Comparison of ENCODE assay signal across 8 cellular contexts in the genomic region with DNA sequence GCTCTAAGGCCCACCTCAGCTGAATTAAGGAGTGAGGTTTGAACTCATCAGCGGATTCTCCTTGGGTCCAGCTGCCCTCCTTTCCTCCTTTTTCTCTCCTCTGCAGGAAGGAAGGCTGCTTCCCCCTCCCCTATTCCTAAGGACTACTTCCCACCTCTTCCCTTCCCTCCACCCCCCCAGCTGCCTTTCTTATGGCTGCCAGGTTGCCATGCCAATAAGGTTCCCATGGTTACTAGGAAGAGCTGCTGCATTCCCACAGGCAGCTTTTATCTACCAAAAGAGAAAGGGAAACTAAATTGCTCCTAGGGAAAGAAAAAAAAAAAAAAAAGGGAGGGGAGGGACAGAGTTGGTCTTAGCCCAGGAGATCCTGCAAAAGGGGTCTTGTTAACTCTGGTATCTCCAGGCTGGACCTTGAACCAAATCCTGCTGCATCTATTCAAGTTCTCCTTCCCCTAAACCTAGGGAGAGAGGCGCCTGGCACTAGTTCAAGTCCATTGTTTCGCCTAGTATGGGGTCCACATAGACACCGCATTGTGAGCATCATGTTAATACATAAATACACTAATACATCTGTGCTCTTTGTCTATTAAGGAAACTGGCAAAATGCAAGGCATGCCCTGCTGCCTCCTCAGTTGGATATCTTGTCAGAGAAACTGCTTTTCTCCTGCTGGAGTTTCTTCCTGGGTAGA. TPM values are rescaled to one million over a fixed set of nuclear protein-coding genes. Genes with fewer than 3 reads are reported as not detected.
DNase-seq lines count a peak whose midpoint lies in the region; ATAC-seq and TF ChIP-seq lines count a peak whose summit lies in the region.

No MANE protein-coding gene starts in this region.

- no peaks in the 10 kb centered on the region for H3K9me3 Mint-ChIP-seq in glutamatergic neuron (ENCODE audit: unreplicated experiment)

- no peak overlapping the region for H3K27ac ChIP-seq in SJCRH30
- H3K27ac ChIP-seq in tibial artery = no peak overlapping the region

- TF ChIP-seq CTCF in glutamatergic neuron (IDR thresholded peaks at IDR 0.05; ENCODE audit: partially characterized antibody, unreplicated experiment) (no peak), tibial artery (IDR thresholded peaks at IDR 0.05) (no peak)

- H3K36me3 Mint-ChIP-seq in glutamatergic neuron (ENCODE audit: unreplicated experiment) = peaks cover 4% of the 10 kb centered on the region

- no peaks in the 10 kb centered on the region for H3K9me3 ChIP-seq in SJCRH30 (replicated peaks)
- no peaks in the 10 kb centered on the region for H3K9me3 ChIP-seq in tibial artery

- H3K4me3 ChIP-seq in SJCRH30 (no peak overlapping the region), tibial artery (no peak overlapping the region)

- H3K4me3 Mint-ChIP-seq in glutamatergic neuron (ENCODE audit: unreplicated experiment) = no peak overlapping the region

- H3K27me3 ChIP-seq in SJCRH30 = no peaks in the 10 kb centered on the region
- H3K27me3 ChIP-seq in tibial artery = no peaks in the 10 kb centered on the region

- no peak overlapping the region for H3K27ac Mint-ChIP-seq in glutamatergic neuron (ENCODE audit: unreplicated experiment)

- ATAC-seq in sciatic nerve = peak; percentile 86

- H3K4me1 ChIP-seq in SJCRH30 (no peaks in the 10 kb centered on the region), tibial artery (no peaks in the 10 kb centered on the region)

- H3K36me3 ChIP-seq in SJCRH30 (no peaks in the 10 kb centered on the region), tibial artery (no peaks in the 10 kb centered on the region)

- H3K4me1 Mint-ChIP-seq in glutamatergic neuron (ENCODE audit: low read depth, unreplicated experiment) = peaks cover 3% of the 10 kb centered on the region

- no peaks in the 10 kb centered on the region for H3K27me3 Mint-ChIP-seq in glutamatergic neuron (ENCODE audit: unreplicated experiment)

- intact Hi-C loops in sciatic nerve (cut with DNase I) = no loop called here
- intact Hi-C loops in tibial artery (cut with DNase I; ENCODE audit: low total_unique reads) = no loop called here

- DNase-seq in NCI-H2029 (lab: John Stamatoyannopoulos, UW) (peak; percentile 2), NCI-H2029 treated with DMSO at 0.1 percent for 48 hours (lab: John Stamatoyannopoulos, UW) (no peak), SJCRH30 (peak; percentile 29 to 45), glutamatergic neuron (peak; percentile 25), sciatic nerve (ENCODE audit: low spot score) (no peak), tibial artery (no peak), NCI-H187 (lab: John Stamatoyannopoulos, UW) (no peak)
- no peak for DNase-seq in activated CD4-positive, CD25-positive, alpha-beta regulatory T cell treated with anti-CD3 and anti-CD28 coated beads, Interleukin-2, amount 50 U/mL, for 72 hours

RNA-seq across cellular contexts. Expression of a gene that starts 21.2 kb away (rescaled TPM):
- total RNA-seq in SJCRH30 (2014; rRNA removed; shearing (Covaris generic)) = 0.65 and 1.4 TPM in 2 replicates
- 10.3 TPM for total RNA-seq in glutamatergic neuron (ENCODE audit: unreplicated experiment)
- total RNA-seq in sciatic nerve = 151 TPM

RNA-seq across cellular contexts. Expression of a gene that starts 52.0 kb away (rescaled TPM):
- total RNA-seq in SJCRH30 (2014; rRNA removed; shearing (Covaris generic)) = 81.7 and 85.0 TPM in 2 replicates
- total RNA-seq in glutamatergic neuron (ENCODE audit: unreplicated experiment) = 63.3 TPM
- 47.1 TPM for total RNA-seq in sciatic nerve

Comparison
In these comparisons a context has a peak if more than half of its experiments do, and no peak if none do; other contexts are left out.
1. DNase-seq: peak in NCI-H2029 (single experiment), SJCRH30 (2 of 2) and glutamatergic neuron (single experiment); none in NCI-H2029 treated with DMSO at 0.1 percent for 48 hours (single experiment), sciatic nerve (single experiment), tibial artery (0 of 2), activated CD4-positive, CD25-positive, alpha-beta regulatory T cell treated with anti-CD3 and anti-CD28 coated beads, Interleukin-2, amount 50 U/mL, for 72 hours (single experiment) and NCI-H187 (0 of 2).
2. RNA of a gene that starts 21.2 kb away (total RNA-seq): 151 TPM in sciatic nerve (single experiment); 10.3 TPM in glutamatergic neuron (single experiment) and 0.65 to 1.4 TPM in SJCRH30; every median in the first group is over 10 times any median in the second.